8 cellular contexts compared by ENCODE assay signal in genomic region chr14:77580964-77581505, GRCh38. TPM values are rescaled to one million over a fixed set of nuclear protein-coding genes. Genes with fewer than 3 reads are reported as not detected.
DNase-seq lines count a peak whose midpoint lies in the region; ATAC-seq, FAIRE-seq and TF ChIP-seq lines count a peak whose summit lies in the region.

No MANE protein-coding gene starts in this region.

- H3K9me3 ChIP-seq in CD4-positive, CD25-positive, alpha-beta regulatory T cell (ENCODE audit: control insufficient read depth in 2 of 2, low read length in 2 of 2) = no peaks in the 10 kb centered on the region
- no peaks in the 10 kb centered on the region for H3K9me3 ChIP-seq in stomach

- no peaks in the 10 kb centered on the region for H3K27me3 Mint-ChIP-seq in CD4-positive, CD25-positive, alpha-beta regulatory T cell
- no peaks in the 10 kb centered on the region for H3K27me3 Mint-ChIP-seq in GM23338 (ENCODE audit: insufficient read depth, low read depth, poor library complexity)

- H3K79me2 ChIP-seq in GM23338 (replicated peaks; ENCODE audit: insufficient read depth) = peaks cover 66% of the 10 kb centered on the region

- no peaks in the 10 kb centered on the region for H3K9me3 Mint-ChIP-seq in CD4-positive, CD25-positive, alpha-beta regulatory T cell
- H3K9me3 Mint-ChIP-seq in GM23338 = no peaks in the 10 kb centered on the region

- WGBS in stomach, 5 donors = 11 to 18% (median 12%) methylated on average over 4 of the region's 4 CpGs

- H3K4me2 ChIP-seq in GM23338 = no peak overlapping the region

- TF ChIP-seq CTCF in fibroblast of mammary gland (conservative IDR thresholded peaks at IDR 0.05; ENCODE audit: control insufficient read depth, insufficient read depth, low read depth, low read length) = no peak
- TF ChIP-seq CTCF in stomach (IDR thresholded peaks at IDR 0.05) = no peak
- no peak for TF ChIP-seq CTCF in GM23338 (conservative IDR thresholded peaks at IDR 0.05; ENCODE audit: low read depth in 2 of 2)

- no peaks in the 10 kb centered on the region for H3K9me2 ChIP-seq in GM23338 (ENCODE audit: insufficient read depth)

- H3K27ac Mint-ChIP-seq in CD4-positive, CD25-positive, alpha-beta regulatory T cell = peak overlapping the region; percentile 76 to 79 (median 76)
- no peak overlapping the region for H3K27ac Mint-ChIP-seq in GM23338

- peaks cover 14% of the 10 kb centered on the region for H3K4me1 ChIP-seq in CD4-positive, CD25-positive, alpha-beta regulatory T cell (ENCODE audit: control insufficient read depth, insufficient read depth, low read length, poor library complexity, severe bottlenecking)
- H3K4me1 ChIP-seq in stomach (peaks cover 17 to 61% (median 32%) of the 10 kb centered on the region in 4 donors), GM23338 (ENCODE audit: insufficient read depth) (no peaks in the 10 kb centered on the region; the same call in 1 of the 2 replicates)

- no peak for FAIRE-seq in frontal cortex (lab: Jason Lieb, UNC)

- peak overlapping the region; percentile 82 for H3K4me3 ChIP-seq in CD4-positive, CD25-positive, alpha-beta regulatory T cell (ENCODE audit: low read depth, low read length)
- H3K4me3 ChIP-seq in fibroblast of mammary gland (ENCODE audit: control insufficient read depth, low read depth, low read length) (no peak overlapping the region), stomach (peak overlapping the region in 2 of 4 donors; percentile 7 to 21), GM23338 (no peak overlapping the region)

- peaks cover 14% of the 10 kb centered on the region for H3K36me3 Mint-ChIP-seq in CD4-positive, CD25-positive, alpha-beta regulatory T cell
- H3K36me3 Mint-ChIP-seq in GM23338 (ENCODE audit: low read depth) = peaks cover 3% of the 10 kb centered on the region; the same call in 1 of the 3 replicates

- H3K27ac ChIP-seq in CD4-positive, CD25-positive, alpha-beta regulatory T cell (ENCODE audit: insufficient read depth, low read length, poor library complexity, severe bottlenecking) = peak overlapping the region; percentile 49
- H3K27ac ChIP-seq in stomach = peak overlapping the region in 4 of 5 donors; percentile 45 to 71 (median 52)
- no peak overlapping the region for H3K27ac ChIP-seq in GM23338 (ENCODE audit: low read depth)

- no peaks in the 10 kb centered on the region for H3K27me3 ChIP-seq in CD4-positive, CD25-positive, alpha-beta regulatory T cell (ENCODE audit: control insufficient read depth, insufficient read depth, low read length)
- H3K27me3 ChIP-seq in stomach = no peaks in the 10 kb centered on the region
- no peaks in the 10 kb centered on the region for H3K27me3 ChIP-seq in GM23338 (ENCODE audit: insufficient read depth)

- H3F3A ChIP-seq in GM23338 (replicated peaks; ENCODE audit: low read depth) = no peaks in the 10 kb centered on the region

- intact Hi-C loops in stomach (cut with DNase I; ENCODE audit: low total_unique reads) = no loop called here

- TF ChIP-seq EP300 in stomach (IDR thresholded peaks at IDR 0.05) = no peak

- no peak for TF ChIP-seq POLR2A in stomach (IDR thresholded peaks at IDR 0.05)

- H3K4me1 Mint-ChIP-seq in CD4-positive, CD25-positive, alpha-beta regulatory T cell = peaks cover 26 to 36% (median 29%) of the 10 kb centered on the region in 4 donors
- H3K4me1 Mint-ChIP-seq in GM23338 = no peaks in the 10 kb centered on the region

- peak in 2 of 3 donors; percentile 54 to 64 for DNase-seq in CD4-positive, CD25-positive, alpha-beta regulatory T cell
- DNase-seq in OCI-M1 (lab: John Stamatoyannopoulos, UW) (peak; percentile 86), fibroblast of mammary gland (ENCODE audit: low read depth) (peak; percentile 83), stomach (no peak), GM23338 (ENCODE audit: low spot score) (no peak), frontal cortex (ENCODE audit: low spot score in 2 of 2) (no peak)

- H4K20me1 ChIP-seq in GM23338 (replicated peaks; ENCODE audit: insufficient read depth) = peaks cover 18% of the 10 kb centered on the region

- H3K36me3 ChIP-seq in CD4-positive, CD25-positive, alpha-beta regulatory T cell (ENCODE audit: control insufficient read depth, insufficient read depth, low read length) = peaks cover 11% of the 10 kb centered on the region
- H3K36me3 ChIP-seq in stomach (peaks cover 0 to 24% (median 18%) of the 10 kb centered on the region in 4 donors), GM23338 (ENCODE audit: insufficient read depth) (peaks cover 7% of the 10 kb centered on the region; the same call in 1 of the 2 replicates)

- H3K4me3 Mint-ChIP-seq in CD4-positive, CD25-positive, alpha-beta regulatory T cell = peak overlapping the region; percentile 6 to 92 (median 74)
- no peak overlapping the region for H3K4me3 Mint-ChIP-seq in GM23338

- ATAC-seq in CD4-positive, CD25-positive, alpha-beta regulatory T cell (ENCODE audit: low read depth in 2 of 2) = peak; percentile 75 to 81
- peak; percentile 98 for ATAC-seq in GM18909 (IDR thresholded peaks at IDR 0.05; ENCODE audit: poor library complexity, unreplicated experiment)
- ATAC-seq in HG03095 (IDR thresholded peaks at IDR 0.05; ENCODE audit: unreplicated experiment) = peak; percentile 95
- no peak for ATAC-seq in GM23338

- no peak overlapping the region for H2AFZ ChIP-seq in GM23338

TF ChIP-seq in GM23338, 12 proteins besides CTCF, POLR2A, EP300 and RAD21 (continues in another document):
- TF ChIP-seq EZH2 (IDR thresholded peaks at IDR 0.05; ENCODE audit: low read depth, unreplicated experiment) = no peak
- TF ChIP-seq ZNF114 (CRISPR knock-in tag; IDR thresholded peaks at IDR 0.05) = no peak
- TF ChIP-seq POLR2AphosphoS5 (IDR thresholded peaks at IDR 0.05; ENCODE audit: low read depth) = no peak
- no peak for TF ChIP-seq NANOG (IDR thresholded peaks at IDR 0.05; ENCODE audit: borderline replicate concordance)
- TF ChIP-seq EZH2phosphoT487 (IDR thresholded peaks at IDR 0.05; ENCODE audit: unreplicated experiment) = no peak
- TF ChIP-seq, protein P1, sequence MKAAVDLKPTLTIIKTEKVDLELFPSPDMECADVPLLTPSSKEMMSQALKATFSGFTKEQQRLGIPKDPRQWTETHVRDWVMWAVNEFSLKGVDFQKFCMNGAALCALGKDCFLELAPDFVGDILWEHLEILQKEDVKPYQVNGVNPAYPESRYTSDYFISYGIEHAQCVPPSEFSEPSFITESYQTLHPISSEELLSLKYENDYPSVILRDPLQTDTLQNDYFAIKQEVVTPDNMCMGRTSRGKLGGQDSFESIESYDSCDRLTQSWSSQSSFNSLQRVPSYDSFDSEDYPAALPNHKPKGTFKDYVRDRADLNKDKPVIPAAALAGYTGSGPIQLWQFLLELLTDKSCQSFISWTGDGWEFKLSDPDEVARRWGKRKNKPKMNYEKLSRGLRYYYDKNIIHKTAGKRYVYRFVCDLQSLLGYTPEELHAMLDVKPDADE (IDR thresholded peaks at IDR 0.05) = no peak
- TF ChIP-seq REST (IDR thresholded peaks at IDR 0.05; ENCODE audit: unreplicated experiment) = no peak
- TF ChIP-seq STAT1 (IDR thresholded peaks at IDR 0.05; ENCODE audit: unreplicated experiment) = no peak

RNA-seq across cellular contexts. Expression of gene SPTLC2, which starts 35.4 kb away (rescaled TPM):
- 18.1 TPM for total RNA-seq in CD4-positive, CD25-positive, alpha-beta regulatory T cell
- 10 to 100 TPM in 2 of 4 donors, 1 to 10 TPM in 2; 8.9 to 11.4 (median 9.8) TPM for polyA plus RNA-seq in CD4-positive, CD25-positive, alpha-beta regulatory T cell
- total RNA-seq in stomach (10 to 100 TPM in 4 of 5 donors, 1 to 10 TPM in 1; 9.3 to 97.5 (median 30.3) TPM), frontal cortex (23.2 TPM)
- polyA plus RNA-seq in stomach (1 to 10 TPM; 3.4 to 7.6 (median 4.9) TPM), GM23338 (2016; fragmentation: Nextera tagmentation; extraction: Ambion mirVana) (18.0 and 22.3 TPM in 2 replicates)
- 35.8 and 38.9 TPM in 2 replicates for total RNA-seq in GM23338 (2014; rRNA removed; shearing (Covaris generic))

Comparison
In these comparisons a context has a peak if more than half of its experiments do, and no peak if none do; other contexts are left out.
1. DNase-seq: peak in CD4-positive, CD25-positive, alpha-beta regulatory T cell (2 of 3), OCI-M1 (single experiment) and fibroblast of mammary gland (single experiment); none in stomach (single experiment), GM23338 (single experiment) and frontal cortex (0 of 2).